ENCODE assay signal across 1 cellular context in genomic region chr1:58524353-58524945, GRCh38.
TF ChIP-seq lines count a peak whose summit lies in the region.

No MANE protein-coding gene starts in this region.

TF ChIP-seq in GM12878, 131 proteins besides CTCF, POLR2A, EP300 and RAD21:
- no peak for TF ChIP-seq TCF3 (IDR thresholded peaks at IDR 0.05; ENCODE audit: borderline replicate concordance, insufficient read depth, low read depth, low read length)
- TF ChIP-seq EGR1 (IDR thresholded peaks at IDR 0.05; ENCODE audit: borderline replicate concordance in 1 of 2, low read depth in 2 of 2, low read length in 2 of 2): no peak
- peak; percentile 28; the same call in 1 of the 2 replicates for TF ChIP-seq JUNB (IDR thresholded peaks at IDR 0.05)
- no peak for TF ChIP-seq PAX8 (IDR thresholded peaks at IDR 0.05)
